Comparison of ENCODE assay signal across 36 cellular contexts in the genomic region with DNA sequence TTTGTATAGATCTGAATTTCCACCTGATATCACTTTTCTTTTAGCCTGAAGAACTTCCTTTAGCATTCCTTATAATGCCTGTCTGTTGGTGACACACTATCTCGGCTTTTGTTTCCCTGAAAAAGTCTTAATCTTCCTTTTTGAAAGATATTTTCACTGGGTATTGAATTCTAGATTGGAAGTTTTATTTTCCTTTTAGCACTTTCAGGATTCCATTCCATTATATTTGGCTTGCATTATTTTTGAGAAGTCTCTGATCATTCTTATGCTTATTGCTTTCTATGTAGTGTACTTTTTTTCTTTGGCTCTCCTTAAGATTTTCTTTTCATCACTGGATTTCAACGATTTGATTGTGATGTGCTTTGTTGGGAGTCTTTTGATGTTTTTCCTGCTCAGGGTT.
"Had no signal": no experiment of that assay in that cellular context is flagged by ENCODE, and none has a peak within 500 bp of the region (broad histone marks: within the 10 kb centered on the region; RNA-seq: fewer than 3 reads in every experiment).

No MANE protein-coding gene starts in this region.

- H3K9me3 ChIP-seq: adrenal gland, body of pancreas had no signal

- H3K27me3 Mint-ChIP-seq: activated B cell treated with CpG ODN at 0.5 μM for 24 hours; activated CD4-positive, alpha-beta memory T cell treated with anti-CD3 and anti-CD28 coated beads for 36 hours; activated CD4-positive, alpha-beta T cell treated with anti-CD3 and anti-CD28 coated beads, Interleukin-2, amount 10 ng/mL, durations not matched to agents 24 days and 14 days; activated CD8-positive, alpha-beta T cell treated with anti-CD3 and anti-CD28 coated beads for 36 hours; activated naive CD8-positive, alpha-beta T cell treated with anti-CD3 and anti-CD28 coated beads for 36 hours; activated T-helper 17 cell treated with anti-CD3 and anti-CD28 coated beads, Interleukin-2, amount 50 U/mL, for 72 hours; central memory CD8-positive, alpha-beta T cell had no signal

- H3K4me3 Mint-ChIP-seq: activated B cell treated with CpG ODN at 0.5 μM for 24 hours; activated CD4-positive, alpha-beta memory T cell treated with anti-CD3 and anti-CD28 coated beads for 36 hours; activated CD4-positive, alpha-beta T cell treated with anti-CD3 and anti-CD28 coated beads, Interleukin-2, amount 10 ng/mL, durations not matched to agents 24 days and 14 days; activated CD8-positive, alpha-beta T cell treated with anti-CD3 and anti-CD28 coated beads for 36 hours; activated naive CD4-positive, alpha-beta T cell treated with anti-CD3 and anti-CD28 coated beads for 36 hours; activated naive CD8-positive, alpha-beta T cell treated with anti-CD3 and anti-CD28 coated beads for 36 hours; activated T-helper 1 cell treated with anti-CD3 and anti-CD28 coated beads, Interleukin-12 subunit alpha, Interleukin-12 subunit beta, Interleukin-2, Interleukin-4 antibody, amounts not matched to agents 30 ng/mL and 10 ng/mL and 1 ng/mL, durations not matched to agents 14 hours and 24 hours and 36 hours; activated T-helper 17 cell treated with anti-CD3 and anti-CD28 coated beads, Interleukin-2, amount 50 U/mL, for 72 hours; central memory CD8-positive, alpha-beta T cell; T-helper 1 cell treated with Interleukin-12 subunit alpha and Interleukin-12 subunit beta and Interleukin-4 antibody, amounts not matched to agents 30 μg/mL and 1 μg/mL, for 36 hours; T-helper 2 cell treated with Interferon-gamma antibody and Interleukin-4, amounts not matched to agents 5 μg/mL and 100 μg/mL, for 36 hours had no signal

- H3K27ac ChIP-seq: adrenal gland, body of pancreas, brain microvascular endothelial cell, cardiac muscle cell, VCaP had no signal

- H3K27me3 ChIP-seq: adrenal gland, body of pancreas, brain microvascular endothelial cell, cardiac muscle cell had no signal

- ATAC-seq: activated CD8-positive, alpha-beta T cell treated with anti-CD3 and anti-CD28 coated beads for 36 hours; activated naive CD4-positive, alpha-beta T cell treated with anti-CD3 and anti-CD28 coated beads, Interleukin-2, amount 50 U/mL, for 72 hours; activated T-helper 17 cell treated with anti-CD3 and anti-CD28 coated beads, Interleukin-2, amount 50 U/mL, for 72 hours; body of pancreas had no signal

- H3K4me1 Mint-ChIP-seq: activated B cell treated with CpG ODN at 0.5 μM for 24 hours; activated CD4-positive, alpha-beta T cell treated with anti-CD3 and anti-CD28 coated beads, Interleukin-2, amount 10 ng/mL, durations not matched to agents 24 days and 14 days; activated naive CD8-positive, alpha-beta T cell treated with anti-CD3 and anti-CD28 coated beads for 36 hours; activated T-helper 17 cell treated with anti-CD3 and anti-CD28 coated beads, Interleukin-2, amount 50 U/mL, for 72 hours; central memory CD8-positive, alpha-beta T cell had no signal

- DNase-seq: activated B cell treated with CpG ODN at 0.5 μM for 24 hours; activated CD4-positive, alpha-beta memory T cell treated with anti-CD3 and anti-CD28 coated beads for 36 hours; activated CD4-positive, alpha-beta T cell treated with anti-CD3 and anti-CD28 coated beads for 4 hours; activated CD4-positive, alpha-beta T cell treated with anti-CD3 and anti-CD28 coated beads, Interleukin-2, amount 10 ng/mL, durations not matched to agents 24 days and 14 days; activated CD4-positive, alpha-beta T cell treated with anti-CD3 and anti-CD28 coated beads, Interleukin-2, amount 50 U/mL, for 1 hour; activated CD4-positive, alpha-beta T cell treated with anti-CD3 and anti-CD28 coated beads, Interleukin-2, amount 50 U/mL, for 4 hours; activated CD4-positive, CD25-positive, alpha-beta regulatory T cell treated with anti-CD3 and anti-CD28 coated beads, Interleukin-2, amount 50 U/mL, for 72 hours; activated CD8-positive, alpha-beta memory T cell treated with anti-CD3 and anti-CD28 coated beads, Interleukin-2, amount 50 U/mL, for 4 hours; activated CD8-positive, alpha-beta T cell treated with anti-CD3 and anti-CD28 coated beads for 36 hours; activated effector memory CD4-positive, alpha-beta T cell treated with anti-CD3 and anti-CD28 coated beads, Interleukin-2, amount 50 U/mL, for 16 hours; activated gamma-delta T cell treated with Interleukin-2 at 50 U/mL for 16 hours; activated naive CD4-positive, alpha-beta T cell; activated naive CD4-positive, alpha-beta T cell treated with anti-CD3 and anti-CD28 coated beads for 36 hours; activated naive CD4-positive, alpha-beta T cell treated with anti-CD3 and anti-CD28 coated beads, Interleukin-2, amount 50 U/mL, for 16 hours; activated naive CD8-positive, alpha-beta T cell treated with anti-CD3 and anti-CD28 coated beads for 36 hours; activated T-cell treated with anti-CD3 and anti-CD28 coated beads for 4 hours; activated T-cell treated with anti-CD3 and anti-CD28 coated beads, Interleukin-2, amount 50 U/mL, for 1 hour; activated T-cell treated with anti-CD3 and anti-CD28 coated beads, Interleukin-2, amount 50 U/mL, for 48 hours; adrenal gland; amniotic stem cell; aorta; body of pancreas; brain microvascular endothelial cell; caudate nucleus; cerebellar nuclear complex; T-helper 1 cell; T-helper 2 cell; T-helper 9 cell had no signal

- H3K27ac Mint-ChIP-seq: activated B cell treated with CpG ODN at 0.5 μM for 24 hours; activated CD4-positive, alpha-beta memory T cell treated with anti-CD3 and anti-CD28 coated beads for 36 hours; activated CD4-positive, alpha-beta T cell treated with anti-CD3 and anti-CD28 coated beads, Interleukin-2, amount 10 ng/mL, durations not matched to agents 24 days and 14 days; activated CD8-positive, alpha-beta T cell treated with anti-CD3 and anti-CD28 coated beads for 36 hours; activated naive CD4-positive, alpha-beta T cell treated with anti-CD3 and anti-CD28 coated beads for 36 hours; activated naive CD4-positive, alpha-beta T cell treated with anti-CD3 and anti-CD28 coated beads, Interleukin-2, amount 50 U/mL, for 72 hours; activated naive CD8-positive, alpha-beta T cell treated with anti-CD3 and anti-CD28 coated beads for 36 hours; activated T-helper 1 cell treated with anti-CD3 and anti-CD28 coated beads, Interleukin-12 subunit alpha, Interleukin-12 subunit beta, Interleukin-2, Interleukin-4 antibody, amounts not matched to agents 30 ng/mL and 10 ng/mL and 1 ng/mL, durations not matched to agents 14 hours and 24 hours and 36 hours; activated T-helper 17 cell treated with anti-CD3 and anti-CD28 coated beads, Interleukin-2, amount 50 U/mL, for 72 hours; T-helper 1 cell treated with Interleukin-12 subunit alpha and Interleukin-12 subunit beta and Interleukin-4 antibody, amounts not matched to agents 30 μg/mL and 1 μg/mL, for 36 hours; T-helper 2 cell treated with Interferon-gamma antibody and Interleukin-4, amounts not matched to agents 5 μg/mL and 100 μg/mL, for 36 hours had no signal

- H3K36me3 Mint-ChIP-seq: activated CD4-positive, alpha-beta memory T cell treated with anti-CD3 and anti-CD28 coated beads for 36 hours; activated naive CD4-positive, alpha-beta T cell treated with anti-CD3 and anti-CD28 coated beads, Interleukin-2, amount 50 U/mL, for 72 hours; activated naive CD8-positive, alpha-beta T cell treated with anti-CD3 and anti-CD28 coated beads for 36 hours had no signal

- H3K9me3 Mint-ChIP-seq: central memory CD8-positive, alpha-beta T cell; T-helper 1 cell treated with Interleukin-12 subunit alpha and Interleukin-12 subunit beta and Interleukin-4 antibody, amounts not matched to agents 30 μg/mL and 1 μg/mL, for 36 hours had no signal

- H3K4me3 ChIP-seq: adrenal gland, body of pancreas, cardiac muscle cell had no signal

- H3K36me3 ChIP-seq: adrenal gland, brain microvascular endothelial cell, cardiac muscle cell had no signal

- H3K4me1 ChIP-seq: adrenal gland, body of pancreas had no signal
